ENCODE assay signal across 11 cellular contexts in genomic region chr16:89484088-89484501, GRCh38. TPM values are rescaled to one million over a fixed set of nuclear protein-coding genes. Genes with fewer than 3 reads are reported as not detected.
A peak's percentile ranks its signal among the peaks of the same experiment; 100 is the strongest.
DNase-seq lines count a peak whose midpoint lies in the region; ATAC-seq, FAIRE-seq and TF ChIP-seq lines count a peak whose summit lies in the region.
"Had no signal": no experiment of that assay in that cellular context is flagged by ENCODE, and none has a peak within 500 bp of the region (broad histone marks: within the 10 kb centered on the region; RNA-seq: fewer than 3 reads in every experiment).

No MANE protein-coding gene starts in this region.

- H3K4me1 ChIP-seq in left ventricle myocardium inferior, result peaks cover 98% of the 10 kb centered on the region
- peaks cover 74% of the 10 kb centered on the region for H3K4me1 ChIP-seq in keratinocyte (ENCODE audit: control insufficient read depth, extremely low read depth, insufficient read depth, low read length)

- no peaks in the 10 kb centered on the region for H3K27me3 Mint-ChIP-seq in activated B cell treated with CpG ODN at 0.5 μM for 24 hours

- peak overlapping the region; percentile 74 for H3K4me3 Mint-ChIP-seq in activated B cell treated with CpG ODN at 0.5 μM for 24 hours

- H3K4me1 Mint-ChIP-seq in activated B cell treated with CpG ODN at 0.5 μM for 24 hours, result peaks cover 90% of the 10 kb centered on the region

- peaks cover 49% of the 10 kb centered on the region for H3K36me3 Mint-ChIP-seq in activated B cell treated with CpG ODN at 0.5 μM for 24 hours (ENCODE audit: low read depth)

- no peak overlapping the region for H2AFZ ChIP-seq in keratinocyte (ENCODE audit: control insufficient read depth, low read length)

- no peak for FAIRE-seq in keratinocyte (lab: Jason Lieb, UNC)

- H3K9me1 ChIP-seq in keratinocyte (ENCODE audit: control insufficient read depth, extremely low read depth, insufficient read depth, low read length), result peaks cover 19% of the 10 kb centered on the region

- H3K27ac Mint-ChIP-seq in activated B cell treated with CpG ODN at 0.5 μM for 24 hours, result peak overlapping the region; percentile 82

- intact Hi-C loops in left ventricle myocardium inferior (cut with micrococcal nuclease) (loop anchor here (10.0 kb wide), 1 partner anchor 149 kb away; no protein-coding TSS in a partner anchor), Right ventricle myocardium superior (cut with DNase I) (no loop called here), activated B cell treated with CpG ODN at 0.5 μM for 24 hours (cut with micrococcal nuclease) (no loop called here)

- ATAC-seq in Right ventricle myocardium superior (ENCODE audit: poor library complexity) (no peak), activated B cell treated with CpG ODN at 0.5 μM for 24 hours (ENCODE audit: low read depth) (no peak)
- ATAC-seq: right lobe of liver had no signal

- H3K4me3 ChIP-seq in left ventricle myocardium inferior (no peak overlapping the region), keratinocyte (ENCODE audit: control insufficient read depth in 2 of 3, extremely low read depth in 1 of 3, insufficient read depth in 2 of 3, low read depth in 1 of 3, low read length in 3 of 3) (no peak overlapping the region)
- H3K4me3 ChIP-seq: lung, right lobe of liver had no signal

- dilution Hi-C loops in keratinocyte (cut with MboI; ENCODE audit: extremely low pct_ligation_motif_present, low sequenced_read_pairs), result no loop called here

- no peaks in the 10 kb centered on the region for H3K36me3 ChIP-seq in left ventricle myocardium inferior
- peaks cover 2 to 26% of the 10 kb centered on the region in 2 experiments for H3K36me3 ChIP-seq in keratinocyte (ENCODE audit: control insufficient read depth in 2 of 2, extremely low read depth in 1 of 2, insufficient read depth in 2 of 2, low read length in 2 of 2)
- H3K36me3 ChIP-seq: right lobe of liver had no signal

- peak overlapping the region; percentile 37 for H3K4me2 ChIP-seq in keratinocyte (ENCODE audit: control insufficient read depth, extremely low read depth, insufficient read depth, low read depth, low read length)

- H4K20me1 ChIP-seq in keratinocyte (ENCODE audit: control insufficient read depth, extremely low read depth, insufficient read depth, low read length), result peaks cover 72% of the 10 kb centered on the region

- H3K79me2 ChIP-seq in keratinocyte (ENCODE audit: control insufficient read depth, insufficient read depth, low read length), result peaks cover 95% of the 10 kb centered on the region

- H3K27ac ChIP-seq in left ventricle myocardium inferior (replicated peaks), result peak overlapping the region; percentile 9
- peak overlapping the region; percentile 20 for H3K27ac ChIP-seq in keratinocyte (ENCODE audit: control insufficient read depth, insufficient read depth, low read length)

- DNase-seq in left ventricle myocardium inferior (no peak), Right ventricle myocardium superior (no peak), activated B cell treated with CpG ODN at 0.5 μM for 24 hours (no peak), keratinocyte (ENCODE audit: low read depth, low spot score) (no peak), DMS53 (lab: John Stamatoyannopoulos, UW) (no peak), amygdala (lab: John Stamatoyannopoulos, UW) (no peak), SKM-1 (lab: John Stamatoyannopoulos, UW; ENCODE audit: unreplicated experiment) (no peak)
- DNase-seq in activated effector memory CD4-positive, alpha-beta T cell treated with anti-CD3 and anti-CD28 coated beads, Interleukin-2, amount 50 U/mL, for 16 hours, result no peak
- DNase-seq: NCI-H69, right lobe of liver had no signal

- H3K9ac ChIP-seq in keratinocyte (ENCODE audit: control insufficient read depth, extremely low read depth, insufficient read depth, low read length), result peak overlapping the region; percentile 9

- no peaks in the 10 kb centered on the region for H3K9me3 Mint-ChIP-seq in activated B cell treated with CpG ODN at 0.5 μM for 24 hours

- H3K27me3 ChIP-seq in left ventricle myocardium inferior (ENCODE audit: low read depth) (no peaks in the 10 kb centered on the region), keratinocyte (ENCODE audit: control insufficient read depth, extremely low read depth, insufficient read depth, low read length) (no peaks in the 10 kb centered on the region)
- H3K27me3 ChIP-seq: right lobe of liver had no signal

- CTCF ChIA-PET in activated B cell treated with CpG ODN at 0.5 μM for 24 hours (lab: Charles Lee), result interaction anchor here (1.3 kb wide), 2 partner anchors 9 to 49 kb away, joined by 3 read pairs; no protein-coding TSS in a partner anchor

- no peaks in the 10 kb centered on the region for H3K9me3 ChIP-seq in left ventricle myocardium inferior (replicated peaks)
- H3K9me3 ChIP-seq in keratinocyte (ENCODE audit: control insufficient read depth, low read depth, low read length), result no peaks in the 10 kb centered on the region
- H3K9me3 ChIP-seq: right lobe of liver had no signal

- TF ChIP-seq CTCF in left ventricle myocardium inferior (IDR thresholded peaks at IDR 0.05; ENCODE audit: borderline replicate concordance), result no peak
- no peak for TF ChIP-seq CTCF in activated B cell treated with CpG ODN at 0.5 μM for 24 hours (IDR thresholded peaks at IDR 0.05)
- no peak for TF ChIP-seq CTCF in keratinocyte (optimal IDR thresholded peaks at IDR 0.05 in 1 of 3, IDR thresholded peaks at IDR 0.05 in 1 of 3, conservative IDR thresholded peaks at IDR 0.05 in 1 of 3; ENCODE audit: extremely low read depth in 1 of 3, insufficient read depth in 2 of 3, low read length in 3 of 3)

- POLR2A ChIA-PET in activated B cell treated with CpG ODN at 0.5 μM for 24 hours (lab: Charles Lee), result interaction anchor here (0.6 to 2.6 kb wide), 6 partner anchors 17 to 678 kb away, joined by 3 to 8 read pairs (median 3); no protein-coding TSS in a partner anchor

RNA-seq across cellular contexts. Expression of gene ANKRD11, which starts 6.3 kb away (rescaled TPM):
- 63.8 TPM for total RNA-seq in left ventricle myocardium inferior
- 64.9 TPM for total RNA-seq in Right ventricle myocardium superior
- 216 and 243 TPM in 2 replicates for total RNA-seq in activated B cell treated with CpG ODN at 0.5 μM for 24 hours
- 23.8 to 48.1 TPM (median 30.1 TPM) in 3 replicates for polyA plus RNA-seq in keratinocyte
- polyA plus RNA-seq in keratinocyte (2011; ENCODE audit: low read depth), result 213 TPM
- 28.2 and 41.3 TPM in 2 replicates for polyA plus RNA-seq in keratinocyte (2011; cell fraction: cytosol; rRNA removed)
- 136 and 154 TPM in 2 replicates for polyA plus RNA-seq in keratinocyte (2011; cell fraction: nucleus; rRNA removed)
- polyA plus RNA-seq in keratinocyte (2012; ENCODE audit: low replicate concordance), result 64.1 and 79.3 TPM in 2 replicates
- polyA minus RNA-seq in keratinocyte, result 22.4 to 90.7 TPM (median 67.2 TPM) in 3 replicates
- 44.5 TPM for polyA minus RNA-seq in keratinocyte (2011; cell fraction: cytosol; rRNA and poly(A)+ RNA removed)
- 81.8 and 119 TPM in 2 replicates for polyA minus RNA-seq in keratinocyte (2011; cell fraction: nucleus; rRNA and poly(A)+ RNA removed)

RNA-seq across cellular contexts. Expression of gene SPG7, which starts 24.1 kb away (rescaled TPM):
- total RNA-seq in left ventricle myocardium inferior (104 TPM), Right ventricle myocardium superior (108 TPM), activated B cell treated with CpG ODN at 0.5 μM for 24 hours (84.7 and 102 TPM in 2 replicates)
- polyA plus RNA-seq in keratinocyte, result 43.8 to 59.4 TPM (median 45.2 TPM) in 3 replicates
- 61.3 TPM for polyA plus RNA-seq in keratinocyte (2011; ENCODE audit: low read depth)
- 25.8 and 33.9 TPM in 2 replicates for polyA plus RNA-seq in keratinocyte (2011; cell fraction: cytosol; rRNA removed)
- 196 and 220 TPM in 2 replicates for polyA plus RNA-seq in keratinocyte (2011; cell fraction: nucleus; rRNA removed)
- polyA plus RNA-seq in keratinocyte (2012; ENCODE audit: low replicate concordance), result 44.4 and 56.1 TPM in 2 replicates
- 51.9 to 68.9 TPM (median 66.4 TPM) in 3 replicates for polyA minus RNA-seq in keratinocyte
- 54.3 TPM for polyA minus RNA-seq in keratinocyte (2011; cell fraction: cytosol; rRNA and poly(A)+ RNA removed)
- polyA minus RNA-seq in keratinocyte (2011; cell fraction: nucleus; rRNA and poly(A)+ RNA removed), result 133 and 141 TPM in 2 replicates
